In genomic region chr17:71335212-71335611, GRCh38 we compare ENCODE assay signal across 31 cellular contexts.
"Had no signal": no experiment of that assay in that cellular context is flagged by ENCODE, and none has a peak within 500 bp of the region (broad histone marks: within the 10 kb centered on the region; RNA-seq: fewer than 3 reads in every experiment).

No MANE protein-coding gene starts in this region.

- H3K27me3 ChIP-seq: ascending aorta, Peyer's patch had no signal

- H3K27ac ChIP-seq: ascending aorta, Peyer's patch, WERI-Rb-1 had no signal

- H3K9me3 ChIP-seq: ascending aorta, Peyer's patch had no signal

- DNase-seq: activated CD4-positive, alpha-beta T cell treated with anti-CD3 and anti-CD28 coated beads for 1 hour; activated CD4-positive, alpha-beta T cell treated with anti-CD3 and anti-CD28 coated beads, Interleukin-2, amount 10 ng/mL, durations not matched to agents 24 days and 14 days; activated CD4-positive, alpha-beta T cell treated with anti-CD3 and anti-CD28 coated beads, Interleukin-2, amount 50 U/mL, for 4 hours; activated CD4-positive, CD25-positive, alpha-beta regulatory T cell; activated CD8-positive, alpha-beta T cell treated with anti-CD3 and anti-CD28 coated beads for 36 hours; activated effector memory CD4-positive, alpha-beta T cell treated with anti-CD3 and anti-CD28 coated beads, Interleukin-2, amount 50 U/mL, for 16 hours; activated naive CD4-positive, alpha-beta T cell; activated naive CD4-positive, alpha-beta T cell treated with anti-CD3 and anti-CD28 coated beads, Interleukin-2, amount 50 U/mL, for 16 hours; activated naive CD8-positive, alpha-beta T cell treated with anti-CD3 and anti-CD28 coated beads for 36 hours; activated T-cell treated with anti-CD3 and anti-CD28 coated beads, Interleukin-2, amount 50 U/mL, for 1 hour; activated T-cell treated with anti-CD3 and anti-CD28 coated beads, Interleukin-2, amount 50 U/mL, for 72 hours; amygdala; Kasumi-1; MM.1S; MV-4-11; NCI-H1092; NCI-H1436 treated with DMSO at 0.1 percent for 48 hours; NCI-H1694 treated with DMSO at 0.1 percent for 48 hours; NCI-H2029; NCI-H345; NCI-H524 treated with DMSO at 0.1 percent for 48 hours; Peyer's patch; Right ventricle myocardium superior; RPMI8226; SW 1271; T-helper 1 cell; T-helper 2 cell; T-helper 9 cell; WERI-Rb-1 had no signal

- H3K4me3 ChIP-seq: ascending aorta, Peyer's patch had no signal

- ATAC-seq: activated CD8-positive, alpha-beta T cell treated with anti-CD3 and anti-CD28 coated beads for 36 hours; activated T-cell treated with anti-CD3 and anti-CD28 coated beads, Interleukin-2, amount 50 U/mL, for 72 hours; activated T-helper 17 cell treated with anti-CD3 and anti-CD28 coated beads, Interleukin-2, amount 50 U/mL, for 72 hours had no signal

- H3K4me1 ChIP-seq: ascending aorta, Peyer's patch had no signal

- H3K36me3 ChIP-seq: ascending aorta, Peyer's patch, WERI-Rb-1 had no signal
